ENCODE assay signal across 10 cellular contexts in genomic region chr16:19131809-19132777, GRCh38. TPM values are rescaled to one million over a fixed set of nuclear protein-coding genes. Genes with fewer than 3 reads are reported as not detected.
A peak's percentile ranks its signal among the peaks of the same experiment; 100 is the strongest.
DNase-seq lines count a peak whose midpoint lies in the region; ATAC-seq and TF ChIP-seq lines count a peak whose summit lies in the region.
"Had no signal": no experiment of that assay in that cellular context is flagged by ENCODE, and none has a peak within 500 bp of the region (broad histone marks: within the 10 kb centered on the region; RNA-seq: fewer than 3 reads in every experiment).

No MANE protein-coding gene starts in this region.

- no peaks in the 10 kb centered on the region for H3K9me3 Mint-ChIP-seq in activated B cell treated with CpG ODN at 0.5 μM for 24 hours

- H3K36me3 Mint-ChIP-seq in activated B cell treated with CpG ODN at 0.5 μM for 24 hours (ENCODE audit: low read depth): no peaks in the 10 kb centered on the region

- peak overlapping the region; percentile 79 for H3K4me2 ChIP-seq in smooth muscle cell

- CTCF ChIA-PET in activated B cell treated with CpG ODN at 0.5 μM for 24 hours (lab: Charles Lee): interaction anchor here (1.4 kb wide), 1 partner anchor 37 kb away, joined by 3 read pairs; no protein-coding TSS in a partner anchor

- H3K4me3 ChIP-seq in GM06990 (replicated peaks; ENCODE audit: low read depth, low read length): no peak overlapping the region
- no peak overlapping the region for H3K4me3 ChIP-seq in right atrium auricular region
- H3K4me3 ChIP-seq in smooth muscle cell: no peak overlapping the region

- no peak for TF ChIP-seq CTCF in GM06990 (IDR thresholded peaks at IDR 0.05; ENCODE audit: insufficient read depth, low read length, poor library complexity, severe bottlenecking)
- no peak for TF ChIP-seq CTCF in activated B cell treated with CpG ODN at 0.5 μM for 24 hours (IDR thresholded peaks at IDR 0.05)
- TF ChIP-seq CTCF in right atrium auricular region (IDR thresholded peaks at IDR 0.05): no peak
- no peak for TF ChIP-seq CTCF in smooth muscle cell (IDR thresholded peaks at IDR 0.05; ENCODE audit: borderline replicate concordance, insufficient read depth, poor library complexity, severe bottlenecking)

- peaks cover 2% of the 10 kb centered on the region for H3K27me3 Mint-ChIP-seq in activated B cell treated with CpG ODN at 0.5 μM for 24 hours

- H4K20me1 ChIP-seq in smooth muscle cell (ENCODE audit: low read depth): no peaks in the 10 kb centered on the region

- H3K4me1 ChIP-seq in right atrium auricular region (peaks cover 0 to 52% of the 10 kb centered on the region in 2 donors), smooth muscle cell (ENCODE audit: low read depth) (peaks cover 7% of the 10 kb centered on the region)

- H3K9me3 ChIP-seq in right atrium auricular region (no peaks in the 10 kb centered on the region), smooth muscle cell (replicated peaks; ENCODE audit: low read depth) (no peaks in the 10 kb centered on the region)

- H3K27ac ChIP-seq in right atrium auricular region: peak overlapping the region; percentile 81 to 86
- H3K27ac ChIP-seq in smooth muscle cell (ENCODE audit: low read depth): peak overlapping the region; percentile 95

- 93% methylated on average over 4 of the region's 4 CpGs for WGBS in smooth muscle cell (ENCODE audit: low lambda C conversion rate)

- ATAC-seq in activated B cell treated with CpG ODN at 0.5 μM for 24 hours (ENCODE audit: low read depth) (peak; percentile 73), GM18909 (IDR thresholded peaks at IDR 0.05; ENCODE audit: poor library complexity, unreplicated experiment) (no peak), HG02981 (IDR thresholded peaks at IDR 0.05; ENCODE audit: unreplicated experiment) (no peak)
- ATAC-seq: activated CD8-positive, alpha-beta T cell treated with anti-CD3 and anti-CD28 coated beads, Interleukin-2, amount 10 ng/mL, durations not matched to agents 7 days and 5 days had no signal

- intact Hi-C loops in activated B cell treated with CpG ODN at 0.5 μM for 24 hours (cut with micrococcal nuclease): loop anchor here (5.0 kb wide), 1 partner anchor 35 kb away; no protein-coding TSS in a partner anchor

- H3K79me2 ChIP-seq in smooth muscle cell (ENCODE audit: low read depth): no peaks in the 10 kb centered on the region

- no peak overlapping the region for H3K4me3 Mint-ChIP-seq in activated B cell treated with CpG ODN at 0.5 μM for 24 hours

- DNase-seq in GM06990 (ENCODE audit: extremely low read depth, insufficient read length) (peak; percentile 24), activated B cell treated with CpG ODN at 0.5 μM for 24 hours (no peak), right atrium auricular region (ENCODE audit: low spot score) (no peak), smooth muscle cell (lab: John Stamatoyannopoulos, UW; ENCODE audit: unreplicated experiment) (no peak), pons (ENCODE audit: low spot score) (no peak)
- no peak for DNase-seq in stimulated activated CD4-positive, alpha-beta T cell treated with anti-CD3 and anti-CD28 coated beads, Interleukin-1b, Interleukin-23, amount 100 ng/mL, for 48 hours
- DNase-seq: activated CD8-positive, alpha-beta T cell treated with anti-CD3 and anti-CD28 coated beads, Interleukin-2, amount 10 ng/mL, durations not matched to agents 7 days and 5 days; DND-41 had no signal

- POLR2A ChIA-PET in activated B cell treated with CpG ODN at 0.5 μM for 24 hours (lab: Charles Lee): interaction anchor here (1.0 to 2.4 kb wide), 2 partner anchors 10 to 15 kb away, joined by 3 to 17 read pairs; no protein-coding TSS in a partner anchor

- H3K27me3 ChIP-seq in GM06990 (replicated peaks; ENCODE audit: control insufficient read depth, insufficient read depth, low read length): no peaks in the 10 kb centered on the region
- H3K27me3 ChIP-seq in right atrium auricular region: no peaks in the 10 kb centered on the region
- H3K27me3 ChIP-seq in smooth muscle cell (ENCODE audit: low read depth): no peaks in the 10 kb centered on the region

- H3K27ac Mint-ChIP-seq in activated B cell treated with CpG ODN at 0.5 μM for 24 hours: peak overlapping the region; percentile 41

- H3K4me1 Mint-ChIP-seq in activated B cell treated with CpG ODN at 0.5 μM for 24 hours: peaks cover 41% of the 10 kb centered on the region

- peak overlapping the region; percentile 77 for H3K9ac ChIP-seq in smooth muscle cell (ENCODE audit: low read depth)

- peak overlapping the region; percentile 62 for H2AFZ ChIP-seq in smooth muscle cell (ENCODE audit: low read depth)

- H3K36me3 ChIP-seq in GM06990 (ENCODE audit: control insufficient read depth, insufficient read depth, low read length): no peaks in the 10 kb centered on the region
- H3K36me3 ChIP-seq in right atrium auricular region: no peaks in the 10 kb centered on the region
- H3K36me3 ChIP-seq in smooth muscle cell (ENCODE audit: low read depth): no peaks in the 10 kb centered on the region

- H3F3A ChIP-seq in smooth muscle cell (ENCODE audit: low read depth): peaks cover 43% of the 10 kb centered on the region

RNA-seq across cellular contexts. Expression of gene ITPRIPL2, which starts 18.3 kb away (rescaled TPM):
- 7.4 and 8.3 TPM in 2 replicates for total RNA-seq in activated B cell treated with CpG ODN at 0.5 μM for 24 hours
- 10 to 100 TPM; 17.5 to 40.2 TPM for total RNA-seq in right atrium auricular region
- total RNA-seq in smooth muscle cell: 26.4 and 27.5 TPM in 2 replicates
- 16.4 and 19.4 TPM in 2 replicates for polyA plus RNA-seq in smooth muscle cell

RNA-seq across cellular contexts. Expression of gene SYT17, which starts 35.9 kb away (rescaled TPM):
- total RNA-seq in activated B cell treated with CpG ODN at 0.5 μM for 24 hours (21.2 and 25.4 TPM in 2 replicates), right atrium auricular region (1 to 10 TPM in 1 of 2 donors, under 1 TPM in 1; 0.22 to 1.8 TPM), smooth muscle cell (2.0 and 2.2 TPM in 2 replicates)
- 3.9 and 4.0 TPM in 2 replicates for polyA plus RNA-seq in smooth muscle cell
- total RNA-seq: activated CD8-positive, alpha-beta T cell treated with anti-CD3 and anti-CD28 coated beads, Interleukin-2, amount 10 ng/mL, durations not matched to agents 7 days and 5 days had no signal
